25 cellular contexts compared by ENCODE assay signal in genomic region chr10:30074101-30074500, GRCh38.
"Had no signal": no experiment of that assay in that cellular context is flagged by ENCODE, and none has a peak within 500 bp of the region (broad histone marks: within the 10 kb centered on the region; RNA-seq: fewer than 3 reads in every experiment).

No MANE protein-coding gene starts in this region.

- H3K4me1 ChIP-seq: stomach, suprapubic skin, tibial artery, tibial nerve, transverse colon, upper lobe of right lung, uterus, vagina had no signal

- H3K4me3 ChIP-seq: stomach, suprapubic skin, testis, thoracic aorta, tibial artery, tibial nerve, transverse colon, upper lobe of left lung, upper lobe of right lung, uterus, vagina had no signal

- ATAC-seq: stimulated activated effector memory CD8-positive, alpha-beta T cell treated with anti-CD3 and anti-CD28 coated beads, Interleukin-12 subunit alpha, Interleukin-12 subunit beta, amount 100 ng/mL, for 72 hours; stimulated activated memory B cell treated with anti-CD40 and anti-IgM and Interleukin-4, amounts not matched to agents 10 μg/mL and 1 μg/mL and 100 μg/mL, for 72 hours; stimulated activated naive B cell treated with anti-CD40 and anti-IgM and Interleukin-4, amounts not matched to agents 10 μg/mL and 1 μg/mL and 100 μg/mL, for 72 hours; stimulated activated naive CD8-positive, alpha-beta T cell treated with anti-CD3 and anti-CD28 coated beads, Interleukin-15, amount 100 ng/mL, for 72 hours; stimulated activated naive CD8-positive, alpha-beta T cell treated with anti-CD3 and anti-CD28 coated beads, Interleukin-15, Interleukin-2, amounts not matched to agents 100 U/mL and 50 U/mL, for 24 hours; upper lobe of right lung had no signal

- H3K36me3 ChIP-seq: stomach, suprapubic skin, thoracic aorta, tibial artery, tibial nerve, transverse colon, upper lobe of left lung, upper lobe of right lung, uterus, vagina had no signal

- H3K27ac ChIP-seq: stomach, suprapubic skin, testis, thoracic aorta, tibial artery, tibial nerve, transverse colon, upper lobe of left lung, upper lobe of right lung, uterus, vagina had no signal

- H3K27me3 ChIP-seq: stomach, suprapubic skin, testis, tibial artery, tibial nerve, transverse colon, upper lobe of left lung, upper lobe of right lung, uterus, vagina had no signal

- H3K9me3 ChIP-seq: stomach, suprapubic skin, testis, thoracic aorta, tibial artery, tibial nerve, transverse colon, upper lobe of left lung, upper lobe of right lung, uterus, vagina had no signal

- DNase-seq: stimulated activated CD4-positive, alpha-beta T cell treated with anti-CD3 and anti-CD28 coated beads, Interleukin-2, amount 100 ng/mL, for 48 hours; stimulated activated CD4-positive, alpha-beta T cell treated with anti-CD3 and anti-CD28 coated beads, Interleukin-4, amount 100 ng/mL, for 1 hour; stimulated activated CD4-positive, alpha-beta T cell treated with anti-CD3 and anti-CD28 coated beads, Interleukin-4, amount 100 ng/mL, for 24 hours; stimulated activated CD4-positive, alpha-beta T cell treated with anti-CD3 and anti-CD28 coated beads, Interleukin-4, amount 100 ng/mL, for 4 hours; stimulated activated CD8-positive, alpha-beta memory T cell treated with anti-CD3 and anti-CD28 coated beads, Interleukin-4, amount 100 ng/mL, for 48 hours; stimulated activated naive B cell treated with anti-CD40 and anti-IgM and Interleukin-4, amounts not matched to agents 10 μg/mL and 1 μg/mL and 100 μg/mL, for 72 hours; stimulated activated naive CD4-positive, alpha-beta T cell; stimulated activated naive CD4-positive, alpha-beta T cell treated with Interleukin-2 at 50 U/mL for 16 hours; stimulated activated naive CD8-positive, alpha-beta T cell treated with anti-CD3 and anti-CD28 coated beads, Interleukin-15, amount 100 ng/mL, for 72 hours; stimulated activated naive CD8-positive, alpha-beta T cell treated with anti-CD3 and anti-CD28 coated beads, Interleukin-15, Interleukin-2, amounts not matched to agents 100 U/mL and 50 U/mL, for 24 hours; stomach; substantia nigra; testis; tibial artery; transverse colon; trophoblast cell; upper lobe of left lung; upper lobe of right lung; uterus had no signal
